Comparison of ENCODE assay signal across 21 cellular contexts in genomic region chr13:77548095-77548494, GRCh38.
DNase-seq lines count a peak whose midpoint lies in the region; ATAC-seq lines count a peak whose summit lies in the region.
"Had no signal": no experiment of that assay in that cellular context is flagged by ENCODE, and none has a peak within 500 bp of the region (broad histone marks: within the 10 kb centered on the region; RNA-seq: fewer than 3 reads in every experiment).

No MANE protein-coding gene starts in this region.

- no peak for DNase-seq in NCI-H1048 (lab: John Stamatoyannopoulos, UW)
- DNase-seq in iPS-NIHi11 (ENCODE audit: low spot score), result no peak
- DNase-seq in SW480 (ENCODE audit: low spot score), result no peak
- DNase-seq in NCI-H82 (lab: John Stamatoyannopoulos, UW), result no peak
- DNase-seq: dermis blood vessel endothelial cell, foreskin keratinocyte, hypothalamus, KG1, natural killer cell, NCI-H1092, pancreas, stomach, T-helper 9 cell, upper lobe of right lung had no signal

- ATAC-seq in GM18907 (IDR thresholded peaks at IDR 0.05; ENCODE audit: unreplicated experiment) (peak; percentile 91), GM21737 (IDR thresholded peaks at IDR 0.05; ENCODE audit: unreplicated experiment) (peak; percentile 81), HG03060 (IDR thresholded peaks at IDR 0.05; ENCODE audit: low read depth, unreplicated experiment) (peak; percentile 44), HG03571 (IDR thresholded peaks at IDR 0.05; ENCODE audit: unreplicated experiment) (peak; percentile 76)
- ATAC-seq: activated CD4-positive, CD25-positive, alpha-beta regulatory T cell treated with anti-CD3 and anti-CD28 coated beads, Interleukin-2, amount 50 U/mL, for 24 hours; foreskin keratinocyte; GM23338; natural killer cell; pancreas; sciatic nerve; upper lobe of right lung had no signal
